1 cellular context compared by ENCODE assay signal in the genomic region with DNA sequence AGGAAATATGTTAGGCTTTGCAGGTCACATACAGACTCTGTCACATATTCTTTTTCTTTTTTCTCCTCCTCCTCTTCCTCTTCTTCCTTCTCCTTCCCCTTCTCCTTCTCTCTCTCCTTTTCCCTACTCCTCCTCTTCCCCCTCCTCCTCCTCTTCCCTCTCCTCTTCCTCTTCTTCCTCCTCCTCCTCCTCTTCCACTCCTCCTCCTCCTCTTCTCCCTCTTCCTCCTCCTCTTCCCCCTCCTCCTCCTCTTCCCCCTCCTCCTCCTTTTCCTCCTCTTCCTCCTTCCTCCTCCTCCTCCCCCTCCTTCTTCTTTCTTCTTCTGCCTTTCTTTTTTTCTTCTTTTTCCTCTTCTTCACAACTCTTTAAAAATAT.
TF ChIP-seq lines count a peak whose summit lies in the region.

No MANE protein-coding gene starts in this region.

TF ChIP-seq in HEK293, 187 proteins besides CTCF, POLR2A, EP300 and RAD21 (continued from another document and continues in another):
- TF ChIP-seq ZNF18 (tag by site-specific recombination; IDR thresholded peaks at IDR 0.05) (no peak), ZNF777 (tag by site-specific recombination; IDR thresholded peaks at IDR 0.05; ENCODE audit: borderline replicate concordance) (no peak), MEIS1 (CRISPR knock-in tag; IDR thresholded peaks at IDR 0.05; ENCODE audit: borderline replicate concordance) (no peak), ZNF510 (tag by site-specific recombination; IDR thresholded peaks at IDR 0.05; ENCODE audit: insufficient replicate concordance) (no peak), ZNF837 (tag by site-specific recombination; IDR thresholded peaks at IDR 0.05) (no peak), ZNF658 (tag by site-specific recombination; IDR thresholded peaks at IDR 0.05) (0 out of 2 replicates have a peak, but pooled peaks have one; percentile 67), ELK4 (IDR thresholded peaks at IDR 0.05; ENCODE audit: borderline replicate concordance, low read depth, low read length) (no peak), ZBTB1 (tag by site-specific recombination; IDR thresholded peaks at IDR 0.05) (no peak), ZNF423 (tag by site-specific recombination; IDR thresholded peaks at IDR 0.05) (no peak), ZNF514 (tag by site-specific recombination; IDR thresholded peaks at IDR 0.05) (no peak; the same call in 1 of the 2 replicates), ZNF16 (tag by site-specific recombination; IDR thresholded peaks at IDR 0.05; ENCODE audit: low read depth) (no peak), ZNF23 (tag by site-specific recombination; IDR thresholded peaks at IDR 0.05; ENCODE audit: borderline replicate concordance) (no peak), ZNF785 (tag by site-specific recombination; IDR thresholded peaks at IDR 0.05) (no peak), ZNF521 (tag by site-specific recombination; IDR thresholded peaks at IDR 0.05) (no peak), ZNF670 (tag by site-specific recombination; IDR thresholded peaks at IDR 0.05; ENCODE audit: low read depth) (no peak), GFI1B (tag by site-specific recombination; IDR thresholded peaks at IDR 0.05) (no peak), SALL2 (tag by site-specific recombination; IDR thresholded peaks at IDR 0.05; ENCODE audit: borderline replicate concordance) (no peak), ZNF571 (tag by site-specific recombination; IDR thresholded peaks at IDR 0.05) (no peak), BCL11B (tag by site-specific recombination; IDR thresholded peaks at IDR 0.05; ENCODE audit: low read depth) (no peak), YY1 (tag by site-specific recombination; IDR thresholded peaks at IDR 0.05) (no peak), ZBTB11 (tag by site-specific recombination; conservative IDR thresholded peaks at IDR 0.05; ENCODE audit: low read depth) (no peak), ZNF311 (tag by site-specific recombination; IDR thresholded peaks at IDR 0.05; ENCODE audit: borderline replicate concordance) (no peak), ZNF610 (tag by site-specific recombination; IDR thresholded peaks at IDR 0.05; ENCODE audit: borderline replicate concordance) (no peak), ZFP69B (tag by site-specific recombination; IDR thresholded peaks at IDR 0.05) (no peak), ZNF10 (tag by site-specific recombination; IDR thresholded peaks at IDR 0.05) (no peak), EGR2 (tag by site-specific recombination; IDR thresholded peaks at IDR 0.05; ENCODE audit: low read depth) (peak; percentile 99), ZNF202 (tag by site-specific recombination; IDR thresholded peaks at IDR 0.05; ENCODE audit: borderline replicate concordance) (peak; percentile 47; the same call in 1 of the 2 replicates), ZNF513 (tag by site-specific recombination; IDR thresholded peaks at IDR 0.05) (peak; percentile 98), ZNF792 (tag by site-specific recombination; IDR thresholded peaks at IDR 0.05) (no peak), SCRT1 (tag by site-specific recombination; IDR thresholded peaks at IDR 0.05; ENCODE audit: borderline replicate concordance) (no peak), PRDM10 (tag by site-specific recombination; IDR thresholded peaks at IDR 0.05) (no peak), GLI2 (tag by site-specific recombination; IDR thresholded peaks at IDR 0.05; ENCODE audit: borderline replicate concordance, low read depth) (no peak), ZNF175 (tag by site-specific recombination; IDR thresholded peaks at IDR 0.05) (no peak), ZNF621 (tag by site-specific recombination; IDR thresholded peaks at IDR 0.05) (no peak), ZNF624 (tag by site-specific recombination; IDR thresholded peaks at IDR 0.05) (no peak), ZNF549 (tag by site-specific recombination; IDR thresholded peaks at IDR 0.05) (no peak), KLF7 (tag by site-specific recombination; IDR thresholded peaks at IDR 0.05; ENCODE audit: borderline replicate concordance) (no peak), REPIN1 (tag by site-specific recombination; IDR thresholded peaks at IDR 0.05; ENCODE audit: low read depth) (no peak), ZNF174 (tag by site-specific recombination; IDR thresholded peaks at IDR 0.05) (no peak), KLF9 (tag by site-specific recombination; IDR thresholded peaks at IDR 0.05; ENCODE audit: low read depth) (no peak), ZNF776 (tag by site-specific recombination; IDR thresholded peaks at IDR 0.05; ENCODE audit: borderline replicate concordance) (no peak), ZNF626 (tag by site-specific recombination; IDR thresholded peaks at IDR 0.05) (no peak), ZNF2 (tag by site-specific recombination; IDR thresholded peaks at IDR 0.05) (no peak), ZNF366 (tag by site-specific recombination; conservative IDR thresholded peaks at IDR 0.05) (peak; percentile 86), KLF1 (tag by site-specific recombination; IDR thresholded peaks at IDR 0.05) (no peak), MZF1 (tag by site-specific recombination; IDR thresholded peaks at IDR 0.05; ENCODE audit: borderline replicate concordance) (no peak), ZSCAN16 (tag by site-specific recombination; IDR thresholded peaks at IDR 0.05) (no peak)
- TF ChIP-seq, protein P1, sequence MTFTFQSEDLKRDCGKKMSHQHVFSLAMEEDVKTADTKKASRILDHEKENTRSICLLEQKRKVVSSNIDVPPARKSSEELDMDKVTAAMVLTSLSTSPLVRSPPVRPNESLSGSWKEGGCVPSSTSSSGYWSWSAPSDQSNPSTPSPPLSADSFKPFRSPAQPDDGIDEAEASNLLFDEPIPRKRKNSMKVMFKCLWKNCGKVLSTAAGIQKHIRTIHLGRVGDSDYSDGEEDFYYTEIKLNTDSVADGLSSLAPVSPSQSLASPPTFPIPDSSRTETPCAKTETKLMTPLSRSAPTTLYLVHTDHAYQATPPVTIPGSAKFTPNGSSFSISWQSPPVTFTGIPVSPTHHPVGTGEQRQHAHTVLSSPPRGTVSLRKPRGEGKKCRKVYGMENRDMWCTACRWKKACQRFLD (tag by site-specific recombination; IDR thresholded peaks at IDR 0.05): no peak
- TF ChIP-seq, protein P2, sequence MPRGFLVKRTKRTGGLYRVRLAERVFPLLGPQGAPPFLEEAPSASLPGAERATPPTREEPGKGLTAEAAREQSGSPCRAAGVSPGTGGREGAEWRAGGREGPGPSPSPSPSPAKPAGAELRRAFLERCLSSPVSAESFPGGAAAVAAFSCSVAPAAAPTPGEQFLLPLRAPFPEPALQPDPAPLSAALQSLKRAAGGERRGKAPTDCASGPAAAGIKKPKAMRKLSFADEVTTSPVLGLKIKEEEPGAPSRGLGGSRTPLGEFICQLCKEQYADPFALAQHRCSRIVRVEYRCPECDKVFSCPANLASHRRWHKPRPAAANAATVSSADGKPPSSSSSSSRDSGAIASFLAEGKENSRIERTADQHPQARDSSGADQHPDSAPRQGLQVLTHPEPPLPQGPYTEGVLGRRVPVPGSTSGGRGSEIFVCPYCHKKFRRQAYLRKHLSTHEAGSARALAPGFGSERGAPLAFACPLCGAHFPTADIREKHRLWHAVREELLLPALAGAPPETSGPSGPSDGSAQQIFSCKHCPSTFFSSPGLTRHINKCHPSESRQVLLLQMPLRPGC (tag by site-specific recombination; IDR thresholded peaks at IDR 0.05): peak; percentile 36; the same call in 1 of the 2 replicates
- TF ChIP-seq, protein P3, sequence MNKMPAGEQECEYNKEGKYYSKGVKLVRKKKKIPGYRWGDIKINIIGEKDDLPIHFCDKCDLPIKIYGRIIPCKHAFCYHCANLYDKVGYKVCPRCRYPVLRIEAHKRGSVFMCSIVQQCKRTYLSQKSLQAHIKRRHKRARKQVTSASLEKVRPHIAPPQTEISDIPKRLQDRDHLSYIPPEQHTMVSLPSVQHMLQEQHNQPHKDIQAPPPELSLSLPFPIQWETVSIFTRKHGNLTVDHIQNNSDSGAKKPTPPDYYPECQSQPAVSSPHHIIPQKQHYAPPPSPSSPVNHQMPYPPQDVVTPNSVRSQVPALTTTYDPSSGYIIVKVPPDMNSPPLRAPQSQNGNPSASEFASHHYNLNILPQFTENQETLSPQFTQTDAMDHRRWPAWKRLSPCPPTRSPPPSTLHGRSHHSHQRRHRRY (tag by site-specific recombination; IDR thresholded peaks at IDR 0.05): no peak
- TF ChIP-seq, protein P4, sequence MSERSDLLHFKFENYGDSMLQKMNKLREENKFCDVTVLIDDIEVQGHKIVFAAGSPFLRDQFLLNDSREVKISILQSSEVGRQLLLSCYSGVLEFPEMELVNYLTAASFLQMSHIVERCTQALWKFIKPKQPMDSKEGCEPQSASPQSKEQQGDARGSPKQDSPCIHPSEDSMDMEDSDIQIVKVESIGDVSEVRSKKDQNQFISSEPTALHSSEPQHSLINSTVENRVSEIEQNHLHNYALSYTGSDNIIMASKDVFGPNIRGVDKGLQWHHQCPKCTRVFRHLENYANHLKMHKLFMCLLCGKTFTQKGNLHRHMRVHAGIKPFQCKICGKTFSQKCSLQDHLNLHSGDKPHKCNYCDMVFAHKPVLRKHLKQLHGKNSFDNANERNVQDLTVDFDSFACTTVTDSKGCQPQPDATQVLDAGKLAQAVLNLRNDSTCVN (tag by site-specific recombination; optimal IDR thresholded peaks at IDR 0.05): no peak
